In genomic region chr18:25560369-25560768, GRCh38 we compare ENCODE assay signal across 16 cellular contexts.
"Had no signal": no experiment of that assay in that cellular context is flagged by ENCODE, and none has a peak within 500 bp of the region (broad histone marks: within the 10 kb centered on the region; RNA-seq: fewer than 3 reads in every experiment).

No MANE protein-coding gene starts in this region.

- H3K4me1 ChIP-seq: ascending aorta, breast epithelium, lower lobe of right lung, tibial artery, uterus had no signal

- ATAC-seq: activated naive CD8-positive, alpha-beta T cell treated with anti-CD3 and anti-CD28 coated beads, Interleukin-2, amount 50 U/mL, for 24 hours; effector memory CD8-positive, alpha-beta T cell; lower lobe of right lung; stimulated activated memory B cell treated with anti-CD40 and anti-IgM and Interleukin-4, amounts not matched to agents 10 μg/mL and 1 μg/mL and 100 μg/mL, for 72 hours; T-cell had no signal

- DNase-seq: activated naive CD4-positive, alpha-beta T cell treated with anti-CD3 and anti-CD28 coated beads for 36 hours; activated naive CD8-positive, alpha-beta T cell treated with anti-CD3 and anti-CD28 coated beads, Interleukin-2, amount 50 U/mL, for 24 hours; activated T-cell treated with anti-CD3 and anti-CD28 coated beads for 4 hours; dermis blood vessel endothelial cell; effector memory CD8-positive, alpha-beta T cell; lower lobe of right lung; midbrain; stimulated activated CD4-positive, alpha-beta T cell treated with anti-CD3 and anti-CD28 coated beads, Interleukin-2, amount 100 ng/mL, for 48 hours; T-cell; T-helper 9 cell; tibial artery; uterus had no signal

- H3K9me3 ChIP-seq: ascending aorta, breast epithelium, lower lobe of right lung, tibial artery, uterus had no signal

- H3K27ac ChIP-seq: ascending aorta, breast epithelium, epithelial cell of prostate, lower lobe of right lung, tibial artery, uterus had no signal

- H3K4me3 ChIP-seq: ascending aorta, breast epithelium, lower lobe of right lung, tibial artery, uterus had no signal

- H3K36me3 ChIP-seq: ascending aorta, breast epithelium, lower lobe of right lung, tibial artery, uterus had no signal

- H3K27me3 ChIP-seq: ascending aorta, breast epithelium, tibial artery, uterus had no signal
